In the genomic region with DNA sequence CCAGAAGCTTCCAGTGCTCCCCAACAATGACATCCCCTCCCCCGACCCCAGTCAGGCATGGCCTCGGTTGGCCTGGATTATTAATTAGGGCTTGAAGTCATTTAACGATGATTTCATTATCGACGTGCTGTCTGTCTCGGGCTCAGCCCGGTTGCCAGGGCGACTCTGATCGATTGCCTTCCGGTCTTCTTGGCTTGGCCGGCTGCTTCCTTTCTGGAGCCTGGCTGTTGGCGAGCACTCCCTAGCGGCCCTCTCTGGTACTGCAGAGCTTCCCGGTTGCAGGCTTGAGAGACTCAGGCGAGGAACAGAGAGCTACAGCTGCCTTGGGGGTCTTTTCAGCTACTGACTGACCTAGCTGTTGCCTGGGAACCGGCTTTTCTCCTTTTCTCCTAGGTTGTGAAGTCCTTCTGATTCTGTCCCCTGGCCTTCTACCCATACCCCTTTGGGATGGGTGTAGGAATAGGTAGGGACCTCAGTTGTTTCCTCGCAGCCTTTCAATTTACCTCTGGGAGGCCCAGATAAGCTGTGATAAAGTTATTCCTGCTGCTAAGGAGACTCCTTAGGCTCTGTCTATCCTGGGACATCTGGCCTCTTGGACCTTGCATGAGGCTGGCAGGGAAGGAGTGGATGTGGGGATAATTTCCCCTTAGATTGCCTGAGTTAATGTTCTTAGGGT, we compare ENCODE assay signal across 8 cellular contexts. TPM values are rescaled to one million over a fixed set of nuclear protein-coding genes. Genes with fewer than 3 reads are reported as not detected.
DNase-seq lines count a peak whose midpoint lies in the region; ATAC-seq, FAIRE-seq and TF ChIP-seq lines count a peak whose summit lies in the region.

No MANE protein-coding gene starts in this region.

- H3K27ac ChIP-seq in A549, result peak overlapping the region; percentile 53 to 73; a peak in 5 of 6 replicates
- H3K27ac ChIP-seq in coronary artery, result no peak overlapping the region
- H3K27ac ChIP-seq in HepG2 (ENCODE audit: extremely low read length, insufficient read depth, low read length), result no peak overlapping the region

- H3K79me2 ChIP-seq in HepG2 (ENCODE audit: insufficient read depth, low read length), result no peaks in the 10 kb centered on the region

- in situ Hi-C loops in GM13976 (cut with MboI; ENCODE audit: low sequenced_read_pairs, unreplicated experiment) (no loop called here), HepG2 (cut with HindIII; ENCODE audit: extremely low pct_ligation_motif_present, low pct_unique_long_range_greater_than_20kb) (loop anchor here (10.0 kb wide), 1 partner anchor 458 kb away; no protein-coding TSS in a partner anchor)

- TF ChIP-seq EP300 in A549 (IDR thresholded peaks at IDR 0.05) (no peak), HepG2 (IDR thresholded peaks at IDR 0.05; ENCODE audit: low read depth in 2 of 2, low read length in 2 of 2) (no peak), HepG2 (CRISPR knock-in tag; IDR thresholded peaks at IDR 0.05; ENCODE audit: borderline replicate concordance) (no peak)

- CTCF ChIA-PET in A549 (lab: Yijun Ruan, JAX) (interaction anchor here (0.6 to 12.9 kb wide), 43 partner anchors 8 to 451 kb away, joined by 3 to 199 read pairs (median 4); partner anchors contain the start of genes ATP5MC2 and HOXC10), HepG2 (lab: Yijun Ruan, JAX; ENCODE audit: low intra/inter-chr PET ratio, low total read pairs) (interaction anchor here (0.7 to 1.7 kb wide), 4 partner anchors 10 to 204 kb away, joined by 3 to 6 read pairs (median 3); no protein-coding TSS in a partner anchor)

- TF ChIP-seq CTCF in A549 (IDR thresholded peaks at IDR 0.05), result peak; percentile 65
- TF ChIP-seq CTCF in GM13976 (IDR thresholded peaks at IDR 0.05; ENCODE audit: borderline replicate concordance, control extremely low read depth, extremely low read depth, insufficient read depth, missing control alignments), result peak; percentile 97
- TF ChIP-seq CTCF in coronary artery (IDR thresholded peaks at IDR 0.05), result peak; percentile 77
- peak; percentile 79 for TF ChIP-seq CTCF in HepG2 (CRISPR knock-in tag; IDR thresholded peaks at IDR 0.05)

- H3K9me3 ChIP-seq in A549 (0 out of 3 replicates have a peak, but pooled peaks cover 4% of the 10 kb centered on the region), HepG2 (ENCODE audit: low read length) (no peaks in the 10 kb centered on the region)

- peak; percentile 78 to 86 for DNase-seq in A549 (ENCODE audit: low read depth in 1 of 2, low spot score in 1 of 2)
- peak; percentile 89 for DNase-seq in GM13976 (ENCODE audit: low spot score)
- peak; percentile 28 for DNase-seq in NCI-H2029 treated with DMSO at 0.1 percent for 48 hours (lab: John Stamatoyannopoulos, UW)
- DNase-seq in activated CD4-positive, alpha-beta T cell treated with anti-CD3 and anti-CD28 coated beads for 48 hours, result peak; percentile 91
- no peak for DNase-seq in coronary artery (ENCODE audit: low spot score)
- peak; percentile 44 for DNase-seq in HepG2 (ENCODE audit: low spot score)
- DNase-seq in stimulated activated CD4-positive, alpha-beta T cell treated with anti-CD3 and anti-CD28 coated beads, TNF-alpha, amount 100 ng/mL, for 48 hours (ENCODE audit: low read depth in 3 of 3), result peak; percentile 73 to 77 (median 76)

- no peak for FAIRE-seq in A549 (lab: Jason Lieb, UNC)
- peak; percentile 50 for FAIRE-seq in HepG2 (lab: Jason Lieb, UNC)

- peak overlapping the region; percentile 30; the same call in 2 of the 3 replicates for H3K4me3 ChIP-seq in A549
- peak overlapping the region; percentile 38 for H3K4me3 ChIP-seq in coronary artery
- no peak overlapping the region for H3K4me3 ChIP-seq in HepG2 (replicated peaks in 1 of 3; ENCODE audit: insufficient read depth in 1 of 3, low read depth in 2 of 3, low read length in 3 of 3)

- no TSS peak for BruUV-seq in HepG2 (replicated peaks; lab: Mats Ljungman, UMichigan)

- H2AFZ ChIP-seq in HepG2 (ENCODE audit: low read length), result no peak overlapping the region

- POLR2A ChIA-PET in A549 (lab: Yijun Ruan, JAX), result interaction anchor here (0.7 kb wide), 2 partner anchors 199 to 472 kb away, joined by 5 to 10 read pairs; no protein-coding TSS in a partner anchor
- POLR2A ChIA-PET in HepG2 (lab: Yijun Ruan, JAX), result interaction anchor here (0.7 kb wide), 1 partner anchor 523 kb away, joined by 3 read pairs; no protein-coding TSS in a partner anchor

- H3K4me2 ChIP-seq in A549 (peak overlapping the region; percentile 75), HepG2 (ENCODE audit: low read depth, low read length) (peak overlapping the region; percentile 47)

- peaks cover 11% of the 10 kb centered on the region; the same call in 1 of the 3 replicates for H3K4me1 ChIP-seq in A549
- H3K4me1 ChIP-seq in HepG2 (ENCODE audit: insufficient read depth, low read length), result peaks cover 9% of the 10 kb centered on the region; the same call in 1 of the 2 replicates

- WGBS in A549 (ENCODE audit: missing lambda C conversion rate), result 8% methylated on average over 17 of the region's 17 CpGs
- 13% methylated on average over 17 of the region's 17 CpGs for WGBS in HepG2 (ENCODE audit: low lambda C conversion rate)

- intact Hi-C loops in HepG2 (cut with micrococcal nuclease; ENCODE audit: unreplicated experiment), result no loop called here

- no peak overlapping the region for H3K9ac ChIP-seq in HepG2 (ENCODE audit: insufficient read depth, low read depth, low read length)

- TF ChIP-seq RAD21 in A549 (conservative IDR thresholded peaks at IDR 0.05 in 1 of 2, IDR thresholded peaks at IDR 0.05 in 1 of 2) (peak; percentile 24 to 60; a peak in 3 of 5 replicates), HepG2 (CRISPR knock-in tag; IDR thresholded peaks at IDR 0.05) (peak; percentile 37; the same call in 1 of the 2 replicates)

- no peaks in the 10 kb centered on the region for H3K36me3 ChIP-seq in HepG2 (replicated peaks in 1 of 2; ENCODE audit: control insufficient read depth in 1 of 2, insufficient read depth in 2 of 2, low read length in 2 of 2)

- ATAC-seq in A549 (peak; percentile 59 to 84; a peak in 5 of 6 replicates), HG02970 (IDR thresholded peaks at IDR 0.05; ENCODE audit: low FRiP score, unreplicated experiment) (peak; percentile 52), HepG2 (peak; percentile 77)

- TF ChIP-seq POLR2A in A549 (IDR thresholded peaks at IDR 0.05; ENCODE audit: low read length), result no peak
- TF ChIP-seq POLR2A in HepG2 (IDR thresholded peaks at IDR 0.05; ENCODE audit: insufficient read depth in 1 of 2, low read depth in 2 of 2, low read length in 2 of 2), result no peak

- no peaks in the 10 kb centered on the region for H4K20me1 ChIP-seq in HepG2 (ENCODE audit: insufficient read depth, low read length)

- peaks cover 2 to 86% of the 10 kb centered on the region in 2 experiments; a peak in 4 of 5 replicates for H3K27me3 ChIP-seq in HepG2 (ENCODE audit: control insufficient read depth in 1 of 2, insufficient read depth in 2 of 2, low read length in 2 of 2)

RNA-seq across cellular contexts. Expression of gene CISTR, which starts 5.5 kb away (rescaled TPM):
- not detected in 2 replicates for polyA plus RNA-seq in A549 (2011; rRNA removed)
- polyA plus RNA-seq in A549 (2012; cell fraction: cytosol; rRNA removed), result not detected in 2 replicates
- not detected in 2 replicates for polyA plus RNA-seq in A549 (2012; cell fraction: nucleus; rRNA removed)
- polyA plus RNA-seq in A549 (2017; fragmentation: RNase III; extraction: RNeasy Plus Mini Kit Qiagen cat#74134 plus additional on column Dnase treatment), result not detected in 3 replicates
- not detected in 2 replicates for polyA minus RNA-seq in A549 (2011; rRNA and poly(A)+ RNA removed)
- not detected in 2 replicates for total RNA-seq in HepG2 (2016; rRNA removed; fragmentation: Illumina TruSeq; extraction: Trizol)
- not detected in 2 replicates for total RNA-seq in HepG2 (2016; cell fraction: cytosol; rRNA removed; fragmentation: Illumina TruSeq; extraction: Trizol; ENCODE audit: low read depth)
- total RNA-seq in HepG2 (2016; cell fraction: insoluble cytoplasmic fraction; rRNA removed; fragmentation: Illumina TruSeq; extraction: Trizol), result not detected in 2 replicates
- not detected in 2 replicates for total RNA-seq in HepG2 (2016; cell fraction: membrane; rRNA removed; fragmentation: Illumina TruSeq; extraction: Trizol)
- not detected in 2 replicates for total RNA-seq in HepG2 (2016; cell fraction: nucleus; rRNA removed; fragmentation: Illumina TruSeq; extraction: Trizol)
- polyA plus RNA-seq in HepG2 (2011; rRNA removed), result not detected in 2 replicates
- polyA plus RNA-seq in HepG2 (2011; cell fraction: cytosol; rRNA removed), result not detected in 2 replicates
- not detected in 2 replicates for polyA plus RNA-seq in HepG2 (2011; cell fraction: nucleus; rRNA removed)
- polyA plus RNA-seq in HepG2 (2012), result not detected in 2 replicates
- polyA plus RNA-seq in HepG2 (2016; cell fraction: cytosol; fragmentation: Illumina TruSeq; extraction: Trizol; ENCODE audit: low read depth), result not detected in 2 replicates
- not detected in 2 replicates for polyA plus RNA-seq in HepG2 (2016; cell fraction: insoluble cytoplasmic fraction; fragmentation: Illumina TruSeq; extraction: Trizol; ENCODE audit: low read depth)
- not detected in 2 replicates for polyA plus RNA-seq in HepG2 (2016; cell fraction: membrane; fragmentation: Illumina TruSeq; extraction: Trizol; ENCODE audit: low read depth)
- not detected in 2 replicates for polyA plus RNA-seq in HepG2 (2016; cell fraction: nucleus; fragmentation: Illumina TruSeq; extraction: Trizol; ENCODE audit: insufficient read depth, low read depth)
- not detected in 2 replicates for polyA minus RNA-seq in HepG2 (2011; rRNA and poly(A)+ RNA removed; ENCODE audit: low replicate concordance)
- not detected in 2 replicates for polyA minus RNA-seq in HepG2 (2011; cell fraction: cytosol; rRNA and poly(A)+ RNA removed)
- not detected in 2 replicates for polyA minus RNA-seq in HepG2 (2011; cell fraction: nucleus; rRNA and poly(A)+ RNA removed)

RNA-seq across cellular contexts. Expression of gene CALCOCO1, which starts 30.0 kb away (rescaled TPM):
- polyA plus RNA-seq in A549 (2011; rRNA removed) (41.5 and 54.5 TPM in 2 replicates), A549 (2017; fragmentation: RNase III; extraction: RNeasy Plus Mini Kit Qiagen cat#74134 plus additional on column Dnase treatment) (18.7 to 28.8 TPM (median 28.7 TPM) in 3 replicates), HepG2 (2011; rRNA removed) (47.7 and 57.2 TPM in 2 replicates)
- polyA plus RNA-seq in A549 (2012; cell fraction: cytosol; rRNA removed), result 15.6 and 21.3 TPM in 2 replicates
- 59.4 and 69.1 TPM in 2 replicates for polyA plus RNA-seq in A549 (2012; cell fraction: nucleus; rRNA removed)
- 49.6 and 75.0 TPM in 2 replicates for polyA minus RNA-seq in A549 (2011; rRNA and poly(A)+ RNA removed)
- 4.9 and 7.7 TPM in 2 replicates for total RNA-seq in HepG2 (2016; rRNA removed; fragmentation: Illumina TruSeq; extraction: Trizol)
- 0.81 and 0.88 TPM in 2 replicates for total RNA-seq in HepG2 (2016; cell fraction: cytosol; rRNA removed; fragmentation: Illumina TruSeq; extraction: Trizol; ENCODE audit: low read depth)
- total RNA-seq in HepG2 (2016; cell fraction: insoluble cytoplasmic fraction; rRNA removed; fragmentation: Illumina TruSeq; extraction: Trizol), result 5.4 and 6.9 TPM in 2 replicates
- 1.0 and 1.4 TPM in 2 replicates for total RNA-seq in HepG2 (2016; cell fraction: membrane; rRNA removed; fragmentation: Illumina TruSeq; extraction: Trizol)
- 10.7 and 11.7 TPM in 2 replicates for total RNA-seq in HepG2 (2016; cell fraction: nucleus; rRNA removed; fragmentation: Illumina TruSeq; extraction: Trizol)
- polyA plus RNA-seq in HepG2 (2011; cell fraction: cytosol; rRNA removed), result 19.0 and 25.5 TPM in 2 replicates
- polyA plus RNA-seq in HepG2 (2011; cell fraction: nucleus; rRNA removed), result 439 and 465 TPM in 2 replicates
- 33.3 and 36.8 TPM in 2 replicates for polyA plus RNA-seq in HepG2 (2012)
- 0.11 and 0.44 TPM in 2 replicates for polyA plus RNA-seq in HepG2 (2016; cell fraction: cytosol; fragmentation: Illumina TruSeq; extraction: Trizol; ENCODE audit: low read depth)
- polyA plus RNA-seq in HepG2 (2016; cell fraction: insoluble cytoplasmic fraction; fragmentation: Illumina TruSeq; extraction: Trizol; ENCODE audit: low read depth), result 3.8 and 4.3 TPM in 2 replicates
- polyA plus RNA-seq in HepG2 (2016; cell fraction: membrane; fragmentation: Illumina TruSeq; extraction: Trizol; ENCODE audit: low read depth), result 0.77 and 1.1 TPM in 2 replicates
- polyA plus RNA-seq in HepG2 (2016; cell fraction: nucleus; fragmentation: Illumina TruSeq; extraction: Trizol; ENCODE audit: insufficient read depth, low read depth), result 21.6 and 24.3 TPM in 2 replicates
- 53.0 and 73.1 TPM in 2 replicates for polyA minus RNA-seq in HepG2 (2011; rRNA and poly(A)+ RNA removed; ENCODE audit: low replicate concordance)
- polyA minus RNA-seq in HepG2 (2011; cell fraction: cytosol; rRNA and poly(A)+ RNA removed), result 5.3 and 6.5 TPM in 2 replicates
- polyA minus RNA-seq in HepG2 (2011; cell fraction: nucleus; rRNA and poly(A)+ RNA removed), result 71.2 and 84.0 TPM in 2 replicates

Comparison
In these comparisons a context has a peak if more than half of its experiments do, and no peak if none do; other contexts are left out.
1. H3K27ac ChIP-seq: peak in A549 (2 of 2); none in coronary artery (0 of 2) and HepG2 (single experiment).
2. H3K4me3 ChIP-seq: peak in A549 (single experiment) and coronary artery (single experiment); none in HepG2 (0 of 3).
3. Of the 38 proteins assayed by ChIP-seq in both HepG2 and A549: peak only in HepG2: none; only in A549: SMC3; in both: CTCF and RAD21; in neither: 34; mixed calls (peak in some experiments, not most) for 1.
4. Peak in every context shown above with its lines, with median percentiles within 50 percentile points of each other: ATAC-seq and CTCF ChIP-seq.